9 cellular contexts compared by ENCODE assay signal in the genomic region with DNA sequence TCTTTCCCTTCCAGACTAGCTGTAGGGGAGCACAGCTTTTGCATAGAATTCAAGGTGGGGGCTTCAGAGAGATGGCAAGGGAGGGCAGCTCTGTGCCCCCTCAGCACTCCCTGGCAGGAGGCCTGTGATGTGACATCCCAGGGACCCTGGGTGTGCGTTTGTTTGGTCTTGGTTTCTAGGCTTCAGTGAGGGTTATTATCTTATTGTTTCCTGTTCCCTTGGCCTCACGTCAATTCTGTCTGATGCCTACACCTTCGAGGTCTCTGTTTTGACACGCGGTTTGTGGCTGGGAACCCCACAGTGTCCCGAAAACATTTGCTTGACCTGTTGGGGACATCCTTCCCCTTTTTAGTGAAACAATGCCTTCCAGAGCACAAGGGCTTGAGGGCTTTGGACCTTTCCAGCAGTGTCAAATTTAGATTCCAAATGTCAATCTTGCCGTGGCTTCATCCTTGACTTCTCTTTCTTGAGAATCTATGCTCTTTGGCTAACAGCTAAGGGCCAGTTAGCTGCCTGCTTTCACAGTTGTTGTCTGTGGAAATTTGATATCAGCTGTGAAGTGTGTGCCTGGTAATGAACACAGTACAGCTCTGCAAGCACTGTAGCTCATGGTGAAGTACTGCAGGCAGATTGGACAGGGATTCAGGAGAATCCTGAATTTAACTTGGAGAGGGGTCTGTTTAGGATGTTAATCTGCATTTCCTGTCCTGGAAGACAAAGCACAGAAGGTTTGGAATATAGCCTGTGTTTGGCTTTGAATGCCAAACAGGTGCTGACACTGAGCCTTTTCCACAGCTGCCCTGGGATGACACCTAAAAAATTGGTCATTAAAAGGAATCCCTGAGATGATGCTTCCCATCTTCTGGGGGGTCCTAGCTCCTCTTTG.
DNase-seq lines count a peak whose midpoint lies in the region; ATAC-seq and FAIRE-seq lines count a peak whose summit lies in the region.
"Had no signal": no experiment of that assay in that cellular context is flagged by ENCODE, and none has a peak within 500 bp of the region (broad histone marks: within the 10 kb centered on the region; RNA-seq: fewer than 3 reads in every experiment).

No MANE protein-coding gene starts in this region.

- FAIRE-seq in GM18507 (lab: Jason Lieb, UNC) (peak; percentile 49), frontal cortex (lab: Jason Lieb, UNC) (no peak)

- H3K27ac Mint-ChIP-seq in memory B cell = peak overlapping the region; percentile 96

- H3K27me3 Mint-ChIP-seq in memory B cell = no peaks in the 10 kb centered on the region

- no peaks in the 10 kb centered on the region for H3K36me3 ChIP-seq in H7 (replicated peaks; ENCODE audit: control insufficient read depth, insufficient read depth, low read length)

- DNase-seq in GM18507 (ENCODE audit: extremely low spot score, insufficient read length, low read depth) (no peak), NCI-H2171 treated with DMSO at 0.1 percent for 48 hours (lab: John Stamatoyannopoulos, UW) (peak; percentile 66), memory B cell (ENCODE audit: low spot score in 2 of 2) (peak; percentile 51 to 59), AG20443 (ENCODE audit: low spot score) (no peak), germinal center (ENCODE audit: low spot score) (no peak), frontal cortex (ENCODE audit: low spot score in 2 of 2) (no peak), H7 (no peak)
- DNase-seq: NCI-H187 had no signal

- H3K4me3 ChIP-seq in H7 (ENCODE audit: insufficient read depth, low read depth, low read length) = no peak overlapping the region

- no peaks in the 10 kb centered on the region for H3K36me3 Mint-ChIP-seq in memory B cell

- ATAC-seq in GM21737 (IDR thresholded peaks at IDR 0.05; ENCODE audit: unreplicated experiment) (peak; percentile 55), memory B cell (ENCODE audit: low read depth) (peak; percentile 89)

- no peaks in the 10 kb centered on the region for H3K27me3 ChIP-seq in H7 (ENCODE audit: control insufficient read depth, insufficient read depth, low read length)

- H3K9me3 Mint-ChIP-seq in memory B cell = peaks cover 3% of the 10 kb centered on the region

- peaks cover 33% of the 10 kb centered on the region for H3K4me1 Mint-ChIP-seq in memory B cell

- H3K4me3 Mint-ChIP-seq in memory B cell = peak overlapping the region; percentile 16

Comparison
In these comparisons a context has a peak if more than half of its experiments do, and no peak if none do; other contexts are left out.
1. DNase-seq: peak in NCI-H2171 treated with DMSO at 0.1 percent for 48 hours (single experiment) and memory B cell (2 of 2); none in GM18507 (single experiment), AG20443 (single experiment), germinal center (single experiment), frontal cortex (0 of 2) and H7 (single experiment).